In the genomic region with DNA sequence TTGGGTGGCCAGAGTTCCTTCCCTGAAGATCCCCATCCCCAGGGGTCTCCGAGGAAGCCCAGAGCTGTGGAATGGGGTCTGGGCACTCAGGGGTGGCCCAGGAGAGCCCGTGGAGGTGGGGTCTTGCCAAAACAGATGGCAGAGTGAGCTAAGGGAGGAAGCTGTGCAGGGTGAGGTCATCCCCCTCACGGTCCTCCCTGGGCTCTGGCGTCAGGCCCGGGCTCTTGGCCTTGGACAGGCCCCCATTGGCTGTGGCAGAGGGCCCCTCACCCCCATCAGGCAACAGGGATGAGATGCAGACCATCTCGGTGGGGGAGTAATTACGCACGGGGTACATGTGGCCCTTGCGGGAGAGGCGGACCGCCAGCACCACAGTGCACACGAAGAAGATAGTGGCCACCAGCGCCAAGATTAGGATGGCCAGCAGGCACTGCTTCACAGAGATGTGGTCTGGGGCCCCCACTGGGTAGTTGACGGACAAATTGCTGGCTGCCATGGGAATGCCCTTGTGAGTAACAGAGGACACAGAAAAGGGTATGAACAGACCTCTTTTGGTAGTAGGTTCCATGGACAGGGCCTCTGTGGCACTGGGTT, we compare ENCODE assay signal across 13 cellular contexts. TPM values are rescaled to one million over a fixed set of nuclear protein-coding genes. Genes with fewer than 3 reads are reported as not detected.
DNase-seq lines count a peak whose midpoint lies in the region; ATAC-seq and TF ChIP-seq lines count a peak whose summit lies in the region.
"Had no signal": no experiment of that assay in that cellular context is flagged by ENCODE, and none has a peak within 500 bp of the region (broad histone marks: within the 10 kb centered on the region; RNA-seq: fewer than 3 reads in every experiment).

No MANE protein-coding gene starts in this region.

- peaks cover 14% of the 10 kb centered on the region for H3K36me3 ChIP-seq in lower lobe of right lung
- H3K36me3 ChIP-seq: ovary had no signal

- POLR2A ChIA-PET in T-cell (lab: Charles Lee) = interaction anchor here in 1 of 2 donors (0.6 kb wide), 1 partner anchor 14 kb away, joined by 7 read pairs; no protein-coding TSS in a partner anchor

- H3K4me3 ChIP-seq in lower lobe of right lung = no peak overlapping the region
- H3K4me3 ChIP-seq: ovary had no signal

- CTCF ChIA-PET in T-cell (lab: Charles Lee) = interaction anchor here in 1 of 2 donors (1.1 kb wide), 1 partner anchor 56 kb away, joined by 3 read pairs; no protein-coding TSS in a partner anchor

- H3K27me3 ChIP-seq in lower lobe of right lung (ENCODE audit: low read depth) = no peaks in the 10 kb centered on the region
- H3K27me3 ChIP-seq: ovary had no signal

- H3K4me1 Mint-ChIP-seq in activated T-cell treated with anti-CD3 and anti-CD28 coated beads, Interleukin-2, amount 50 U/mL, for 72 hours (ENCODE audit: low read depth) = peaks cover 59% of the 10 kb centered on the region
- peaks cover 71 to 90% (median 75%) of the 10 kb centered on the region in 3 donors for H3K4me1 Mint-ChIP-seq in T-cell
- peaks cover 41% of the 10 kb centered on the region for H3K4me1 Mint-ChIP-seq in stimulated activated memory B cell treated with anti-CD40 and anti-IgM and Interleukin-4, amounts not matched to agents 10 μg/mL and 1 μg/mL and 100 μg/mL, for 72 hours

- TF ChIP-seq CTCF in lower lobe of right lung (IDR thresholded peaks at IDR 0.05) = no peak

- ATAC-seq in activated T-cell treated with anti-CD3 and anti-CD28 coated beads, Interleukin-2, amount 50 U/mL, for 72 hours (replicated peaks in 1 of 2) = no peak
- ATAC-seq in T-cell (replicated peaks in 1 of 4) = no peak
- ATAC-seq in lower lobe of right lung = no peak
- ATAC-seq in stimulated activated memory B cell treated with anti-CD40 and anti-IgM and Interleukin-4, amounts not matched to agents 10 μg/mL and 1 μg/mL and 100 μg/mL, for 72 hours = no peak
- ATAC-seq in HG03342 (IDR thresholded peaks at IDR 0.05; ENCODE audit: unreplicated experiment) = no peak
- ATAC-seq in HG02678 (IDR thresholded peaks at IDR 0.05; ENCODE audit: unreplicated experiment) = no peak
- ATAC-seq in HG02970 (IDR thresholded peaks at IDR 0.05; ENCODE audit: low FRiP score, unreplicated experiment) = no peak

- H3K4me3 Mint-ChIP-seq in activated T-cell treated with anti-CD3 and anti-CD28 coated beads, Interleukin-2, amount 50 U/mL, for 72 hours = no peak overlapping the region
- H3K4me3 Mint-ChIP-seq in T-cell = peak overlapping the region in 1 of 3 donors; percentile 57
- H3K4me3 Mint-ChIP-seq in stimulated activated memory B cell treated with anti-CD40 and anti-IgM and Interleukin-4, amounts not matched to agents 10 μg/mL and 1 μg/mL and 100 μg/mL, for 72 hours = no peak overlapping the region

- peak overlapping the region; percentile 55 for H3K27ac Mint-ChIP-seq in activated T-cell treated with anti-CD3 and anti-CD28 coated beads, Interleukin-2, amount 50 U/mL, for 72 hours
- peak overlapping the region; percentile 82 to 90 for H3K27ac Mint-ChIP-seq in T-cell
- peak overlapping the region; percentile 85 for H3K27ac Mint-ChIP-seq in stimulated activated memory B cell treated with anti-CD40 and anti-IgM and Interleukin-4, amounts not matched to agents 10 μg/mL and 1 μg/mL and 100 μg/mL, for 72 hours

- H3K27me3 Mint-ChIP-seq in activated T-cell treated with anti-CD3 and anti-CD28 coated beads, Interleukin-2, amount 50 U/mL, for 72 hours (ENCODE audit: low read depth) = no peaks in the 10 kb centered on the region
- no peaks in the 10 kb centered on the region for H3K27me3 Mint-ChIP-seq in T-cell
- no peaks in the 10 kb centered on the region for H3K27me3 Mint-ChIP-seq in stimulated activated memory B cell treated with anti-CD40 and anti-IgM and Interleukin-4, amounts not matched to agents 10 μg/mL and 1 μg/mL and 100 μg/mL, for 72 hours

- H3K27ac ChIP-seq in lower lobe of right lung = peak overlapping the region; percentile 81
- H3K27ac ChIP-seq: KMS-11, ovary had no signal

- intact Hi-C loops in lower lobe of right lung (cut with DNase I) = no loop called here

- H3K9me3 Mint-ChIP-seq in activated T-cell treated with anti-CD3 and anti-CD28 coated beads, Interleukin-2, amount 50 U/mL, for 72 hours = peaks cover 0 to 2% of the 10 kb centered on the region in 2 donors
- H3K9me3 Mint-ChIP-seq in T-cell = no peaks in the 10 kb centered on the region
- peaks cover 2% of the 10 kb centered on the region for H3K9me3 Mint-ChIP-seq in stimulated activated memory B cell treated with anti-CD40 and anti-IgM and Interleukin-4, amounts not matched to agents 10 μg/mL and 1 μg/mL and 100 μg/mL, for 72 hours
- H3K9me3 Mint-ChIP-seq: T-helper 2 cell treated with Interferon-gamma antibody and Interleukin-4, amounts not matched to agents 5 μg/mL and 100 μg/mL, for 36 hours had no signal

- peaks cover 55% of the 10 kb centered on the region for H3K4me1 ChIP-seq in lower lobe of right lung

- no peaks in the 10 kb centered on the region for H3K9me3 ChIP-seq in lower lobe of right lung
- H3K9me3 ChIP-seq: ovary had no signal

- no peak for DNase-seq in activated T-cell treated with anti-CD3 and anti-CD28 coated beads, Interleukin-2, amount 50 U/mL, for 72 hours
- no peak for DNase-seq in activated T-cell treated with anti-CD3 and anti-CD28 coated beads, Interleukin-2, amount 50 U/mL, for 1 hour
- DNase-seq in T-cell (no peak), lower lobe of right lung (peak; percentile 32)
- DNase-seq: activated T-cell treated with anti-CD3 and anti-CD28 coated beads, Interleukin-2, amount 50 U/mL, for 48 hours; NCI-H1105 treated with DMSO at 0.1 percent for 48 hours; ovary had no signal

- peaks cover 18 to 34% of the 10 kb centered on the region in 2 donors for H3K36me3 Mint-ChIP-seq in activated T-cell treated with anti-CD3 and anti-CD28 coated beads, Interleukin-2, amount 50 U/mL, for 72 hours (ENCODE audit: insufficient read depth in 2 of 2)
- H3K36me3 Mint-ChIP-seq in T-cell = peaks cover 54% of the 10 kb centered on the region
- peaks cover 6% of the 10 kb centered on the region for H3K36me3 Mint-ChIP-seq in stimulated activated memory B cell treated with anti-CD40 and anti-IgM and Interleukin-4, amounts not matched to agents 10 μg/mL and 1 μg/mL and 100 μg/mL, for 72 hours

RNA-seq across cellular contexts. Expression of gene SELPLG, which starts 10.7 kb away (rescaled TPM):
- 10 to 100 TPM; 49.6 to 55.4 TPM for total RNA-seq in activated T-cell treated with anti-CD3 and anti-CD28 coated beads, Interleukin-2, amount 50 U/mL, for 72 hours
- total RNA-seq in T-cell (100 to 1,000 TPM; 102 to 220 (median 215) TPM), lower lobe of right lung (59.9 TPM)

RNA-seq across cellular contexts. Expression of gene TMEM119, which starts 25.1 kb away (rescaled TPM):
- under 1 TPM; 0.65 to 0.74 TPM for total RNA-seq in activated T-cell treated with anti-CD3 and anti-CD28 coated beads, Interleukin-2, amount 50 U/mL, for 72 hours
- total RNA-seq in T-cell (1 to 10 TPM in 2 of 5 donors, under 1 TPM in 3; 0.13 to 3.9 (median 0.98) TPM), lower lobe of right lung (13.4 TPM)
